In the genomic region with DNA sequence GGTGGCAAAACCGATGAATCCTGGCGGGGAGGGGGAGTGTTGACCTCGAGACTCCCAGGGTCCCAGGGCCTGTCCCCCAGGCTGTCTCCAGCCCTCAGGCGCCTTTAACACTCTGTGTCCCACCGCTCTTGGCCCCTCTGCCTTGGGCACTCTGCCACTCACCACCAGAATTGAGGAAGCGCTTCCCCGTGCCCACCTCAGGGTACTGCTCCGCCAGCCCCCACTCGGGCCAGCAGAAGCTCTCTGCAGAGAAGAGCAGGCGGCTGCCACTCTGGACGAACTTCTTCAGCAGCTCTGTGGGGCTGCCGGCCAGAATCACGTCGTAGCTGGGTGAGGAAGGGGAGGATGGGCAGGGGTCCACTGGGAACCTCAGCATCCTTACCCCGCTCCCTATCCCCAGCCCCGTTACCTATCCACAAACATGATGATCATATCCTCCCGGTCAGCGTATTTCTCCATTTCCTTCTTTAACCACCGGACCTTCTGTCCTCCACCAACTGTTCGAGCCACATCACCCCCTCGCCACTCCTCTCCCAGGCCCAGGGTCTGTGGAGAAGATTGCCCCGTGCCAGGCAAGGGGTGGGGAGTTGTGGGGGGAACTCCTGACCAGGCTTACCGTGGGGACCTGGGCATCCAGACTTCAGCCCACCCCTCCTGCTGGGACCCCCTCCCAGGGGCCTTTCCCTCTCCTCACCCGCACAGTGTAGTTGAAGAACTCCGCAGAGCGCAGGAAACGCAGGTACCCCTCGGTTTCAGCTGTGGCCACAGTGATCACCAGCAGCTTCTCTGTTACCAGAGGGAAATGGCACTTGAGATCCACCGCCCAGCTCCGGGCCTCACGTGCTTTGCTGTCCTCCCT, we compare ENCODE assay signal across 9 cellular contexts. TPM values are rescaled to one million over a fixed set of nuclear protein-coding genes. Genes with fewer than 3 reads are reported as not detected.
A peak's percentile ranks its signal among the peaks of the same experiment; 100 is the strongest.
DNase-seq lines count a peak whose midpoint lies in the region; ATAC-seq, FAIRE-seq and TF ChIP-seq lines count a peak whose summit lies in the region.
"Had no signal": no experiment of that assay in that cellular context is flagged by ENCODE, and none has a peak within 500 bp of the region (broad histone marks: within the 10 kb centered on the region; RNA-seq: fewer than 3 reads in every experiment).

No MANE protein-coding gene starts in this region.

- H3K79me2 ChIP-seq in PC-9 (ENCODE audit: low read depth), result peaks cover 33% of the 10 kb centered on the region

- in situ Hi-C loops in G401 (cut with HindIII; ENCODE audit: low sequenced_read_pairs), result no loop called here

- BruUV-seq in PC-9 (replicated peaks; lab: Mats Ljungman, UMichigan), result no TSS peak

- H3K27me3 ChIP-seq in PC-9 (ENCODE audit: insufficient read depth, low read depth), result no peaks in the 10 kb centered on the region

- H3K27ac Mint-ChIP-seq in osteocyte (ENCODE audit: unreplicated experiment), result peak overlapping the region; percentile 74

- H3K4me3 ChIP-seq in PC-9, result peak overlapping the region; percentile 82
- peak overlapping the region; percentile 87 for H3K4me3 ChIP-seq in epithelial cell of esophagus (ENCODE audit: low read length)

- no peaks in the 10 kb centered on the region for H3K9me2 ChIP-seq in PC-9 (ENCODE audit: insufficient read depth)

- peaks cover 39% of the 10 kb centered on the region for H3K4me1 Mint-ChIP-seq in osteocyte (ENCODE audit: unreplicated experiment)

- H3K27me3 Mint-ChIP-seq in osteocyte (ENCODE audit: unreplicated experiment), result no peaks in the 10 kb centered on the region

- H3K27ac ChIP-seq in PC-9, result no peak overlapping the region

- intact Hi-C loops in PC-9 (cut with micrococcal nuclease; ENCODE audit: unreplicated experiment), result no loop called here

- H3K36me3 Mint-ChIP-seq in osteocyte (ENCODE audit: unreplicated experiment), result peaks cover 3% of the 10 kb centered on the region

- H3K9me3 Mint-ChIP-seq in osteocyte (ENCODE audit: unreplicated experiment), result no peaks in the 10 kb centered on the region

- no peaks in the 10 kb centered on the region for H4K20me1 ChIP-seq in PC-9 (ENCODE audit: insufficient read depth)

- FAIRE-seq in HTR-8/SVneo (lab: Jason Lieb, UNC), result no peak
- FAIRE-seq: TTC549 had no signal

- POLR2A ChIA-PET in PC-9 (lab: Charles Lee; ENCODE audit: unreplicated experiment), result interaction anchor here (0.6 kb wide), 1 partner anchor 59 kb away, joined by 7 read pairs; no protein-coding TSS in a partner anchor

- H3K4me3 Mint-ChIP-seq in osteocyte (ENCODE audit: unreplicated experiment), result peak overlapping the region; percentile 98

- ATAC-seq in GM18867 (IDR thresholded peaks at IDR 0.05; ENCODE audit: unreplicated experiment), result no peak

- CTCF ChIA-PET in PC-9 (lab: Charles Lee), result interaction anchor here (0.6 kb wide), 1 partner anchor 25 kb away, joined by 4 read pairs; no protein-coding TSS in a partner anchor

- peak overlapping the region; percentile 83 for H3K4me2 ChIP-seq in PC-9

- TF ChIP-seq CTCF in PC-9 (conservative IDR thresholded peaks at IDR 0.05) (no peak), epithelial cell of esophagus (IDR thresholded peaks at IDR 0.05; ENCODE audit: insufficient read depth, low read depth, low read length, missing control alignments) (no peak), osteocyte (IDR thresholded peaks at IDR 0.05) (no peak)

- no peaks in the 10 kb centered on the region for H3F3A ChIP-seq in PC-9 (ENCODE audit: insufficient read depth, low read depth)

- H3K9me3 ChIP-seq in PC-9 (ENCODE audit: insufficient read depth, low read depth), result no peaks in the 10 kb centered on the region

- peak; percentile 5 for DNase-seq in G401 (ENCODE audit: low spot score)
- peak in 1 of 2 experiments; percentile 20 for DNase-seq in PC-9
- DNase-seq in epithelial cell of esophagus (ENCODE audit: low read depth), result no peak
- no peak for DNase-seq in osteocyte (ENCODE audit: extremely low spot score, unreplicated experiment)
- no peak for DNase-seq in effector CD8-positive, alpha-beta T cell (lab: John Stamatoyannopoulos, UW)
- DNase-seq in HTR-8/SVneo (ENCODE audit: insufficient read length, low spot score), result no peak
- DNase-seq in NCI-H2029 (lab: John Stamatoyannopoulos, UW), result no peak

- H3K36me3 ChIP-seq in PC-9 (ENCODE audit: low read depth), result no peaks in the 10 kb centered on the region

- H2AFZ ChIP-seq in PC-9, result peak overlapping the region; percentile 94

- H3K4me1 ChIP-seq in PC-9 (replicated peaks; ENCODE audit: insufficient read depth), result 0 out of 2 replicates have a peak, but pooled peaks cover 12% of the 10 kb centered on the region

RNA-seq across cellular contexts. Expression of a gene that starts 1.2 kb away (rescaled TPM):
- 18.0 and 38.1 TPM in 2 replicates for total RNA-seq in G401 (2014; rRNA removed; shearing (Covaris generic))
- total RNA-seq in PC-9 (2021) (93.2 and 105 TPM in 2 replicates), osteocyte (110 and 130 TPM in 2 replicates)

RNA-seq across cellular contexts. Expression of a gene that starts 1.7 kb away (rescaled TPM):
- 74.5 and 105 TPM in 2 replicates for total RNA-seq in G401 (2014; rRNA removed; shearing (Covaris generic))
- total RNA-seq in PC-9 (2021) (105 and 110 TPM in 2 replicates), osteocyte (64.0 and 66.9 TPM in 2 replicates)

RNA-seq across cellular contexts. Expression of a gene that starts 15.4 kb away (rescaled TPM):
- not detected in 2 replicates for total RNA-seq in G401 (2014; rRNA removed; shearing (Covaris generic))
- total RNA-seq in PC-9 (2021) (not detected in 2 replicates), osteocyte (not detected in 2 replicates)

RNA-seq across cellular contexts. Expression of a gene that starts 21.4 kb away (rescaled TPM):
- 1.8 and 4.3 TPM in 2 replicates for total RNA-seq in G401 (2014; rRNA removed; shearing (Covaris generic))
- 16.0 and 17.2 TPM in 2 replicates for total RNA-seq in PC-9 (2021)
- 10.9 and 11.4 TPM in 2 replicates for total RNA-seq in osteocyte

RNA-seq across cellular contexts. Expression of a gene that starts 28.7 kb away (rescaled TPM):
- 139 and 190 TPM in 2 replicates for total RNA-seq in G401 (2014; rRNA removed; shearing (Covaris generic))
- 184 and 200 TPM in 2 replicates for total RNA-seq in PC-9 (2021)
- total RNA-seq in osteocyte, result 142 and 151 TPM in 2 replicates
